In the genomic region with DNA sequence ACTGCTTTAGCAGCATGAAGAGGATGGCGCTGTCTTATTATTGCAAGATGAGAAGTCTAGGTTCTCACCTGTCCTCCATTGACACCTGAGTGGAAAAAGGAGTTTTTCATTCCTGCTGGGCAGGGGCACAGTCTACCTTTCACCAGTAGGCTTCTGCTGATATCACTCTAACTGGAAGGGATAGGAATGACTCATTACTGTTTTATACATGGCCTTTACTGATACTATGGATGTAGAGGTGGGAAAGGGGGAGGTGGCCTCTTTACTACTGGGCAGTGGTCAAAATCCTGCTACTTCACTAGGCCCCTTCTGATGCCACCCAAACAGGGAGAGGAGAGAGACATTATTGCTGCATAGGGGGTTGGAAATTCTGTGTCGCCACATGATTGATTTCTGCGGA, we compare ENCODE assay signal across 1 cellular context.
TF ChIP-seq lines count a peak whose summit lies in the region.

No MANE protein-coding gene starts in this region.

TF ChIP-seq in K562, 482 proteins besides CTCF, POLR2A, EP300 and RAD21 (continued from another document):
- no peak for TF ChIP-seq RERE (CRISPR knock-in tag; IDR thresholded peaks at IDR 0.05; ENCODE audit: borderline replicate concordance)
- 0 out of 2 replicates have a peak, but pooled peaks have one; percentile 17 for TF ChIP-seq CBFA2T3 (IDR thresholded peaks at IDR 0.05)
- no peak for TF ChIP-seq CBX8 (IDR thresholded peaks at IDR 0.05; ENCODE audit: borderline replicate concordance, extremely low read depth, low read depth, low read length, poor library complexity, severe bottlenecking)
- TF ChIP-seq JUND (IDR thresholded peaks at IDR 0.05; ENCODE audit: borderline replicate concordance, low read depth, low read length) = 0 out of 2 replicates have a peak, but pooled peaks have one; percentile 11
- TF ChIP-seq JUND (tag; IDR thresholded peaks at IDR 0.05; ENCODE audit: borderline replicate concordance, low read depth, low read length) = no peak
- TF ChIP-seq ELF2 (CRISPR knock-in tag; IDR thresholded peaks at IDR 0.05) = no peak
- no peak for TF ChIP-seq ZNF77 (CRISPR knock-in tag; IDR thresholded peaks at IDR 0.05)
